In the genomic region with DNA sequence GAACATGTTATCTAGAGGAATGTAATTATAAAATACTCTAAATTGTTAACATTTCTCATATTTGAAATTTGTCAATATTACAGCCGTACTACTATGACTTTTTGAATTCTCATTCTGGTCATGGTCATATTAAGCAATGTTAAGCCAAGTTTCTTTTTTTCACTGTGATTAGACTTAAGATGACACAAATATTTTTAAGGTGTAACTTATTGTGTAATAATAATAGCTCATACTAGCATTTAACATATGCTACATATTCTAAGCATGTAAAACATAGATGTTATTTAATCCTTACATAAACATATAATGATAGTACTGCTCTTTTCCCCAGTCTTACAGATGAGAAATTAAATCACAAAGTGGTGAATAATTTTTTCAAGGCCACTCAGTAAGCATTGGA, we compare ENCODE assay signal across 3 cellular contexts.
TF ChIP-seq lines count a peak whose summit lies in the region.

No MANE protein-coding gene starts in this region.

TF ChIP-seq in HepG2, 621 proteins besides CTCF, POLR2A, EP300 and RAD21 (continues in another document):
- TF ChIP-seq ZNF639 (CRISPR knock-in tag; conservative IDR thresholded peaks at IDR 0.05) (no peak), TSC22D2 (CRISPR knock-in tag; IDR thresholded peaks at IDR 0.05; ENCODE audit: borderline replicate concordance) (no peak), ZNF616 (CRISPR knock-in tag; IDR thresholded peaks at IDR 0.05; ENCODE audit: low read depth) (no peak), ZNF230 (CRISPR knock-in tag; IDR thresholded peaks at IDR 0.05) (no peak), AKNA (CRISPR knock-in tag; IDR thresholded peaks at IDR 0.05; ENCODE audit: borderline replicate concordance) (no peak), CEBPB (IDR thresholded peaks at IDR 0.05; ENCODE audit: borderline replicate concordance, low read depth, low read length) (peak; percentile 45; the same call in 1 of the 2 replicates), ZNF567 (CRISPR knock-in tag; IDR thresholded peaks at IDR 0.05; ENCODE audit: borderline replicate concordance) (no peak)

TF ChIP-seq in IMR-90, 13 proteins besides CTCF, POLR2A, EP300 and RAD21:
- no peak for TF ChIP-seq MAZ (IDR thresholded peaks at IDR 0.05; ENCODE audit: borderline replicate concordance, low read depth, low read length)
- no peak for TF ChIP-seq MAFK (IDR thresholded peaks at IDR 0.05; ENCODE audit: low read depth, low read length)
- TF ChIP-seq SMC3 (IDR thresholded peaks at IDR 0.05; ENCODE audit: low read depth, low read length), result no peak
- no peak for TF ChIP-seq CHD1 (IDR thresholded peaks at IDR 0.05; ENCODE audit: low read depth, low read length)
- TF ChIP-seq CEBPB (IDR thresholded peaks at IDR 0.05; ENCODE audit: low read depth, low read length), result peak; percentile 5; the same call in 1 of the 2 replicates

TF ChIP-seq in K562, 482 proteins besides CTCF, POLR2A, EP300 and RAD21:
- no peak for TF ChIP-seq ZKSCAN8 (CRISPR knock-in tag; IDR thresholded peaks at IDR 0.05)
- no peak for TF ChIP-seq ZNF696 (CRISPR knock-in tag; conservative IDR thresholded peaks at IDR 0.05)
- peak; percentile 76 for TF ChIP-seq CEBPB (tag; IDR thresholded peaks at IDR 0.05)
- TF ChIP-seq CEBPG (CRISPR knock-in tag; IDR thresholded peaks at IDR 0.05), result no peak
- peak in 1 of 2 experiments; percentile 60; a peak in 3 of 4 replicates for TF ChIP-seq CEBPG (tag; conservative IDR thresholded peaks at IDR 0.05 in 1 of 2, IDR thresholded peaks at IDR 0.05 in 1 of 2)
